9 cellular contexts compared by ENCODE assay signal in genomic region chr1:7454052-7454815, GRCh38.
A peak's percentile ranks its signal among the peaks of the same experiment; 100 is the strongest.
DNase-seq lines count a peak whose midpoint lies in the region; ATAC-seq and TF ChIP-seq lines count a peak whose summit lies in the region.
"Had no signal": no experiment of that assay in that cellular context is flagged by ENCODE, and none has a peak within 500 bp of the region (broad histone marks: within the 10 kb centered on the region; RNA-seq: fewer than 3 reads in every experiment).

No MANE protein-coding gene starts in this region.

- ATAC-seq in Right ventricle myocardium inferior (peak; percentile 30), upper lobe of left lung (ENCODE audit: low FRiP score in 2 of 2) (no peak), HG02938 (IDR thresholded peaks at IDR 0.05; ENCODE audit: unreplicated experiment) (no peak), GM21367 (IDR thresholded peaks at IDR 0.05; ENCODE audit: unreplicated experiment) (no peak)

- no peak for DNase-seq in Right ventricle myocardium inferior (ENCODE audit: missing footprints)
- no peak for DNase-seq in cardiac septum (ENCODE audit: low spot score)
- peak; percentile 20 for DNase-seq in RPMI8226
- DNase-seq in right atrium auricular region (ENCODE audit: low spot score): no peak
- peak in 1 of 2 donors; percentile 47 for DNase-seq in upper lobe of left lung
- no peak for DNase-seq in NCI-H187 (lab: John Stamatoyannopoulos, UW)
- DNase-seq: NCI-H526 treated with DMSO at 0.1 percent for 48 hours had no signal

- TF ChIP-seq CTCF in right atrium auricular region (IDR thresholded peaks at IDR 0.05): peak; percentile 24 to 72
- TF ChIP-seq CTCF in upper lobe of left lung (IDR thresholded peaks at IDR 0.05): peak in 4 of 6 experiments; percentile 36 to 61 (median 45)

- H3K4me1 ChIP-seq in right atrium auricular region (peaks cover 0 to 10% of the 10 kb centered on the region in 2 donors), upper lobe of left lung (peaks cover 0 to 10% (median 6%) of the 10 kb centered on the region in 4 donors)

- TF ChIP-seq EP300 in upper lobe of left lung (IDR thresholded peaks at IDR 0.05): no peak

- TF ChIP-seq POLR2A in upper lobe of left lung (IDR thresholded peaks at IDR 0.05): no peak

- H3K36me3 ChIP-seq in right atrium auricular region: no peaks in the 10 kb centered on the region
- H3K36me3 ChIP-seq in upper lobe of left lung: no peaks in the 10 kb centered on the region

- H3K27me3 ChIP-seq in right atrium auricular region (no peaks in the 10 kb centered on the region), upper lobe of left lung (no peaks in the 10 kb centered on the region)

- intact Hi-C loops in Right ventricle myocardium inferior (cut with DNase I) (loop anchor here (2.0 kb wide), 1 partner anchor 193 kb away; no protein-coding TSS in a partner anchor), cardiac septum (cut with DNase I) (loop anchor here (2.0 kb wide), 1 partner anchor 193 kb away; no protein-coding TSS in a partner anchor)

- H3K4me3 ChIP-seq in right atrium auricular region (no peak overlapping the region), upper lobe of left lung (no peak overlapping the region)

- H3K27ac ChIP-seq in right atrium auricular region: no peak overlapping the region
- H3K27ac ChIP-seq in upper lobe of left lung: no peak overlapping the region

- H3K9me3 ChIP-seq in right atrium auricular region (no peaks in the 10 kb centered on the region), upper lobe of left lung (no peaks in the 10 kb centered on the region)

- WGBS in upper lobe of left lung, 2 donors: 50 to 52% methylated on average over 19 of the region's 19 CpGs
